8 cellular contexts compared by ENCODE assay signal in genomic region chr14:24366664-24367505, GRCh38.
DNase-seq lines count a peak whose midpoint lies in the region; ATAC-seq and TF ChIP-seq lines count a peak whose summit lies in the region.

No MANE protein-coding gene starts in this region.

- no peaks in the 10 kb centered on the region for H4K20me1 ChIP-seq in OCI-LY1 (ENCODE audit: insufficient read depth, low read length)

- H3K4me1 ChIP-seq in OCI-LY1 (ENCODE audit: insufficient read depth, low read length, severe bottlenecking): peaks cover 38% of the 10 kb centered on the region

- peak; percentile 60 for ATAC-seq in GM21381 (IDR thresholded peaks at IDR 0.05; ENCODE audit: unreplicated experiment)

- H3K9me3 ChIP-seq in OCI-LY1 (ENCODE audit: low read length): no peaks in the 10 kb centered on the region

- DNase-seq in ELR (ENCODE audit: low read depth) (peak; percentile 88), HPDE6-E6E7 (ENCODE audit: extremely low spot score) (peak; percentile 86), brain pericyte (ENCODE audit: low read depth, low spot score) (peak; percentile 93), iPS DF 19.7 (ENCODE audit: low read depth, low spot score) (peak; percentile 83), putamen (ENCODE audit: low spot score) (peak; percentile 61), SKM-1 (lab: John Stamatoyannopoulos, UW; ENCODE audit: unreplicated experiment) (no peak)

- no peak for TF ChIP-seq CTCF in OCI-LY1 (IDR thresholded peaks at IDR 0.05; ENCODE audit: low read length)

- H3F3A ChIP-seq in OCI-LY1 (ENCODE audit: insufficient read depth, low read length): no peaks in the 10 kb centered on the region

- no peaks in the 10 kb centered on the region for H3K79me2 ChIP-seq in OCI-LY1 (ENCODE audit: insufficient read depth, low read length)

- no peak overlapping the region for H2AFZ ChIP-seq in OCI-LY1 (ENCODE audit: low read length)

- peak overlapping the region; percentile 68 for H3K4me3 ChIP-seq in OCI-LY1 (ENCODE audit: low read depth, low read length, poor library complexity, severe bottlenecking)

- peak overlapping the region; percentile 96 for H3K27ac ChIP-seq in OCI-LY1 (ENCODE audit: low read depth, low read length, poor library complexity, severe bottlenecking)

- H3K4me2 ChIP-seq in OCI-LY1 (ENCODE audit: low read length): peak overlapping the region; percentile 89

- no peaks in the 10 kb centered on the region for H3K9me2 ChIP-seq in OCI-LY1 (ENCODE audit: low read depth, low read length)

- H3K9ac ChIP-seq in OCI-LY1 (ENCODE audit: low read length): peak overlapping the region; percentile 77

- H3K27me3 ChIP-seq in OCI-LY1 (ENCODE audit: insufficient read depth, low read length): no peaks in the 10 kb centered on the region

- H3K36me3 ChIP-seq in OCI-LY1 (ENCODE audit: insufficient read depth, low read length): no peaks in the 10 kb centered on the region
